Comparison of ENCODE assay signal across 13 cellular contexts in the genomic region with DNA sequence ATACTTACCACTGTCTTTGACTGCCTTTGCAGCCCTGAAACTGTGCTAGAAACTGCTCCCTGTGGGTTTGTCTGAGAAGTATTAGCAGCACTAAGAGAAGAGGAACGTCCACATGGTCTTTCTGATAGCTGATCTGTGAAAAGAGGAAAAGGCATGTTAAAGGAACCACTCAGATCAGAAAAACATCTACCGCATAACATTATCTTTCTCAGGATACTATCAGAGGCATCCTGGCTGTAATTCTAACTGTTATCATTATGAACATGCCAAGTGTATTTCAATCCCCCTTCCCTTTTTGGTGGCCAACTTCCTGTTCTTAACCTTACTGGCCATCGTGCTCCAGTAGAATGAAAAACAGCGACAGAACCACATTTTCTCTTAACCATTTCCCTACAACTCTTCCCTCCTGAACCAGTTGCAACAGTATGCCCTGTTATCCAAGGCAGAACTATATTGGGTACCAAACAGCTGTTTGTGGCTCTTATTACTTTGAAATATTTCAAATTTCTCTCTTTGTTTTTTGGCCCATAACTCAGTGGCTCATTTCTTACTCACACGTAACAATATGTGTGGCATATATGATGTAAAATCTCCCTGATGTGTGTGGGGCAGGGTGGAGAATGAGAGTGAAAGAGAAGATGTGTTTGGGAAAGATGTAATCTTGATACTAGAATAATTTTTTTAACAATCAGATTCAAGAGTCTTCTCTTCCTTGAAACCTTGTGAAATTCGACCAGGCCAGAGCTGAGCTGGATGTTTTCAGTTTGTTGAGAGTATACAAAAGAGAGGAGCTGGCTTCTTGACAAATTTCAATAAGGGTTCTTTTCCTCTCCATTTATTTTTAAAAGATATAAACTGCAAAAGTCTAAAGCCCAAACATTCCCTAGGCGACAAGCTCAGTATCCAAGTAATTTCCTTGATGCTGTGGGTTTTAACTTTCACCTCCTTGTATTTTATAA. TPM values are rescaled to one million over a fixed set of nuclear protein-coding genes. Genes with fewer than 3 reads are reported as not detected.
DNase-seq lines count a peak whose midpoint lies in the region; ATAC-seq and TF ChIP-seq lines count a peak whose summit lies in the region.
"Had no signal": no experiment of that assay in that cellular context is flagged by ENCODE, and none has a peak within 500 bp of the region (broad histone marks: within the 10 kb centered on the region; RNA-seq: fewer than 3 reads in every experiment).

No MANE protein-coding gene starts in this region.

- TF ChIP-seq CTCF in CD14-positive monocyte (IDR thresholded peaks at IDR 0.05), result no peak

- H3K27ac Mint-ChIP-seq in CD14-positive monocyte, result peak overlapping the region; percentile 48 to 94 (median 73)
- H3K27ac Mint-ChIP-seq in IgD-negative memory B cell, result peak overlapping the region in 2 of 3 donors; percentile 60 to 64
- peak overlapping the region; percentile 90 for H3K27ac Mint-ChIP-seq in activated naive CD8-positive, alpha-beta T cell
- H3K27ac Mint-ChIP-seq in naive B cell, result peak overlapping the region; percentile 75 to 89 (median 84)

- no peak for DNase-seq in CD14-positive monocyte (ENCODE audit: low spot score)
- no peak for DNase-seq in naive B cell
- no peak for DNase-seq in hepatic stellate cell (ENCODE audit: low spot score)
- DNase-seq in NCI-H345 treated with DMSO at 0.1 percent for 48 hours (lab: John Stamatoyannopoulos, UW; ENCODE audit: unreplicated experiment), result no peak
- DNase-seq in left colon, result no peak
- DNase-seq: activated CD8-positive, alpha-beta memory T cell treated with anti-CD3 and anti-CD28 coated beads for 24 hours; DMS153; natural killer cell; stimulated activated CD4-positive, alpha-beta T cell treated with anti-CD3 and anti-CD28 coated beads, Interleukin-2, amount 100 ng/mL, for 24 hours; uterus had no signal

- H3K4me1 Mint-ChIP-seq in CD14-positive monocyte, result peaks cover 70% of the 10 kb centered on the region
- peaks cover 35 to 51% (median 48%) of the 10 kb centered on the region in 3 donors for H3K4me1 Mint-ChIP-seq in IgD-negative memory B cell
- H3K4me1 Mint-ChIP-seq in activated naive CD8-positive, alpha-beta T cell (ENCODE audit: low read depth), result peaks cover 77% of the 10 kb centered on the region
- peaks cover 28 to 59% (median 39%) of the 10 kb centered on the region in 3 donors for H3K4me1 Mint-ChIP-seq in naive B cell

- H3K27me3 Mint-ChIP-seq in CD14-positive monocyte (ENCODE audit: low read depth in 3 of 3), result peaks cover 0 to 4% (median 0%) of the 10 kb centered on the region in 3 donors
- peaks cover 3% of the 10 kb centered on the region for H3K27me3 Mint-ChIP-seq in IgD-negative memory B cell
- H3K27me3 Mint-ChIP-seq in activated naive CD8-positive, alpha-beta T cell, result no peaks in the 10 kb centered on the region
- H3K27me3 Mint-ChIP-seq in naive B cell, result no peaks in the 10 kb centered on the region

- peaks cover 0 to 1% (median 0%) of the 10 kb centered on the region in 7 donors for H3K9me3 Mint-ChIP-seq in CD14-positive monocyte
- no peaks in the 10 kb centered on the region for H3K9me3 Mint-ChIP-seq in IgD-negative memory B cell
- H3K9me3 Mint-ChIP-seq in activated naive CD8-positive, alpha-beta T cell (ENCODE audit: low read depth), result no peaks in the 10 kb centered on the region
- peaks cover 0 to 5% (median 0%) of the 10 kb centered on the region in 7 donors for H3K9me3 Mint-ChIP-seq in naive B cell
- H3K9me3 Mint-ChIP-seq: natural killer cell had no signal

- H3K36me3 Mint-ChIP-seq in CD14-positive monocyte (peaks cover 19 to 24% of the 10 kb centered on the region in 2 donors), IgD-negative memory B cell (peaks cover 2% of the 10 kb centered on the region), naive B cell (no peaks in the 10 kb centered on the region)
- peaks cover 11% of the 10 kb centered on the region for H3K36me3 Mint-ChIP-seq in activated naive CD8-positive, alpha-beta T cell
- H3K36me3 Mint-ChIP-seq: natural killer cell had no signal

- no peak overlapping the region for H3K4me3 Mint-ChIP-seq in CD14-positive monocyte
- peak overlapping the region in 1 of 4 donors; percentile 71 for H3K4me3 Mint-ChIP-seq in IgD-negative memory B cell
- H3K4me3 Mint-ChIP-seq in activated naive CD8-positive, alpha-beta T cell, result peak overlapping the region; percentile 51
- peak overlapping the region in 6 of 8 donors; percentile 7 to 51 (median 31) for H3K4me3 Mint-ChIP-seq in naive B cell
- H3K4me3 Mint-ChIP-seq: natural killer cell had no signal

- no peak for ATAC-seq in naive B cell (ENCODE audit: low read depth in 2 of 2)
- no peak for ATAC-seq in GM19452 (IDR thresholded peaks at IDR 0.05; ENCODE audit: unreplicated experiment)
- no peak for ATAC-seq in left colon

- intact Hi-C loops in CD14-positive monocyte (cut with micrococcal nuclease), result no loop called here
- intact Hi-C loops in left colon (cut with DNase I, micrococcal nuclease), result no loop called here

RNA-seq across cellular contexts. Expression of a gene that starts 35.2 kb away (rescaled TPM):
- polyA plus RNA-seq in CD14-positive monocyte (10 to 100 TPM; 51.4 to 79.2 TPM), IgD-negative memory B cell (39.6 TPM), naive B cell (ENCODE audit: low read depth in 6 of 6) (10 to 100 TPM; 43.9 to 57.0 (median 51.4) TPM)
- 1 to 10 TPM; 2.1 to 6.7 TPM for total RNA-seq in left colon

Comparison
In these comparisons a context has a peak if more than half of its experiments do, and no peak if none do; other contexts are left out.
1. H3K4me3 Mint-ChIP-seq: peak in activated naive CD8-positive, alpha-beta T cell (single experiment) and naive B cell (6 of 8); none in CD14-positive monocyte (0 of 2).
2. Peak in every context shown above with its lines, with median percentiles within 50 percentile points of each other: H3K27ac Mint-ChIP-seq.